ENCODE assay signal across 8 cellular contexts in genomic region chr12:108696111-108696995, GRCh38. TPM values are rescaled to one million over a fixed set of nuclear protein-coding genes. Genes with fewer than 3 reads are reported as not detected.
DNase-seq lines count a peak whose midpoint lies in the region; ATAC-seq and TF ChIP-seq lines count a peak whose summit lies in the region.

No MANE protein-coding gene starts in this region.

- WGBS in transverse colon (ENCODE audit: low coverage in 1 of 2), 2 donors = 58 to 63% methylated on average over 5 to 9 of the region's 9 CpGs

- H3K36me3 Mint-ChIP-seq in activated T-cell treated with anti-CD3 and anti-CD28 coated beads, Interleukin-2, amount 50 U/mL, for 4 hours (ENCODE audit: insufficient read depth) = peaks cover 16% of the 10 kb centered on the region

- H3K4me3 ChIP-seq in kidney epithelial cell (ENCODE audit: low read depth, low read length) = no peak overlapping the region
- no peak overlapping the region for H3K4me3 ChIP-seq in transverse colon

- DNase-seq in activated naive CD4-positive, alpha-beta T cell treated with Interleukin-2 at 50 U/mL for 16 hours = peak; percentile 24
- no peak for DNase-seq in activated naive CD4-positive, alpha-beta T cell (lab: John Stamatoyannopoulos, UW)
- DNase-seq in activated T-cell treated with anti-CD3 and anti-CD28 coated beads, Interleukin-2, amount 50 U/mL, for 4 hours = no peak
- peak; percentile 99 for DNase-seq in kidney epithelial cell (ENCODE audit: low read depth)
- no peak for DNase-seq in transverse colon
- no peak for DNase-seq in NCI-H82 treated with DMSO at 0.1 percent for 48 hours (lab: John Stamatoyannopoulos, UW; ENCODE audit: unreplicated experiment)
- no peak for DNase-seq in KG1 (lab: John Stamatoyannopoulos, UW)
- DNase-seq in cerebellar cortex (ENCODE audit: low spot score) = no peak

- intact Hi-C loops in transverse colon (cut with DNase I; ENCODE audit: low total_unique reads) = no loop called here

- H3K27ac ChIP-seq in transverse colon = peak overlapping the region; percentile 84 to 94 (median 88)

- H3K9me3 ChIP-seq in transverse colon = no peaks in the 10 kb centered on the region

- no peak for TF ChIP-seq POLR2A in transverse colon (IDR thresholded peaks at IDR 0.05)

- H3K36me3 ChIP-seq in kidney epithelial cell (ENCODE audit: control insufficient read depth, insufficient read depth, low read length) (peaks cover 3% of the 10 kb centered on the region), transverse colon (no peaks in the 10 kb centered on the region)

- TF ChIP-seq CTCF in kidney epithelial cell (IDR thresholded peaks at IDR 0.05; ENCODE audit: insufficient read depth, low read length, poor library complexity, severe bottlenecking) (no peak), transverse colon (IDR thresholded peaks at IDR 0.05) (no peak)

- H3K4me1 Mint-ChIP-seq in activated T-cell treated with anti-CD3 and anti-CD28 coated beads, Interleukin-2, amount 50 U/mL, for 4 hours (ENCODE audit: low read depth) = peaks cover 42% of the 10 kb centered on the region

- H3K4me3 Mint-ChIP-seq in activated T-cell treated with anti-CD3 and anti-CD28 coated beads, Interleukin-2, amount 50 U/mL, for 4 hours = no peak overlapping the region

- TF ChIP-seq EP300 in transverse colon (IDR thresholded peaks at IDR 0.05; ENCODE audit: low read depth) = no peak

- ATAC-seq in activated T-cell treated with anti-CD3 and anti-CD28 coated beads, Interleukin-2, amount 50 U/mL, for 4 hours = peak; percentile 70 to 81

- H3K9me3 Mint-ChIP-seq in activated T-cell treated with anti-CD3 and anti-CD28 coated beads, Interleukin-2, amount 50 U/mL, for 4 hours = no peaks in the 10 kb centered on the region

- in situ Hi-C loops in transverse colon (cut with MboI; ENCODE audit: low pct_ligation_motif_present in 1 of 4, low pct_unique_long_range_greater_than_20kb in 1 of 4, low sequenced_read_pairs in 3 of 4) = no loop called here

- H3K27me3 Mint-ChIP-seq in activated T-cell treated with anti-CD3 and anti-CD28 coated beads, Interleukin-2, amount 50 U/mL, for 4 hours (ENCODE audit: low read depth) = no peaks in the 10 kb centered on the region

- H3K27me3 ChIP-seq in kidney epithelial cell (ENCODE audit: control insufficient read depth, insufficient read depth, low read length) = no peaks in the 10 kb centered on the region
- H3K27me3 ChIP-seq in transverse colon = no peaks in the 10 kb centered on the region

- peaks cover 14 to 50% (median 24%) of the 10 kb centered on the region in 4 donors for H3K4me1 ChIP-seq in transverse colon

RNA-seq across cellular contexts. Expression of gene CORO1C, which starts 35.0 kb away (rescaled TPM):
- total RNA-seq in activated T-cell treated with anti-CD3 and anti-CD28 coated beads, Interleukin-2, amount 50 U/mL, for 4 hours = 10 to 100 TPM; 41.3 to 59.7 (median 47.7) TPM
- total RNA-seq in kidney epithelial cell = 164 TPM in 2 replicates
- total RNA-seq in transverse colon = 100 to 1,000 TPM in 3 of 4 donors, 10 to 100 TPM in 1; 68.1 to 153 (median 128) TPM

Comparison
In these comparisons a context has a peak if more than half of its experiments do, and no peak if none do; other contexts are left out.
1. DNase-seq: peak in activated naive CD4-positive, alpha-beta T cell treated with Interleukin-2 at 50 U/mL for 16 hours (single experiment) and kidney epithelial cell (single experiment); none in activated naive CD4-positive, alpha-beta T cell (0 of 4), activated T-cell treated with anti-CD3 and anti-CD28 coated beads, Interleukin-2, amount 50 U/mL, for 4 hours (single experiment), transverse colon (single experiment), NCI-H82 treated with DMSO at 0.1 percent for 48 hours (single experiment), KG1 (single experiment) and cerebellar cortex (single experiment).